2 cellular contexts compared by ENCODE assay signal in genomic region chr4:137707221-137707620, GRCh38.
TF ChIP-seq lines count a peak whose summit lies in the region.

No MANE protein-coding gene starts in this region.

TF ChIP-seq in IMR-90, 13 proteins besides CTCF, POLR2A, EP300 and RAD21:
- TF ChIP-seq MAZ (IDR thresholded peaks at IDR 0.05; ENCODE audit: borderline replicate concordance, low read depth, low read length) = no peak
- no peak for TF ChIP-seq RFX5 (IDR thresholded peaks at IDR 0.05; ENCODE audit: low read depth, low read length)
- TF ChIP-seq, protein P1, sequence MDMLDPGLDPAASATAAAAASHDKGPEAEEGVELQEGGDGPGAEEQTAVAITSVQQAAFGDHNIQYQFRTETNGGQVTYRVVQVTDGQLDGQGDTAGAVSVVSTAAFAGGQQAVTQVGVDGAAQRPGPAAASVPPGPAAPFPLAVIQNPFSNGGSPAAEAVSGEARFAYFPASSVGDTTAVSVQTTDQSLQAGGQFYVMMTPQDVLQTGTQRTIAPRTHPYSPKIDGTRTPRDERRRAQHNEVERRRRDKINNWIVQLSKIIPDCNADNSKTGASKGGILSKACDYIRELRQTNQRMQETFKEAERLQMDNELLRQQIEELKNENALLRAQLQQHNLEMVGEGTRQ (IDR thresholded peaks at IDR 0.05; ENCODE audit: low read depth, low read length) = no peak
- no peak for TF ChIP-seq FOS (IDR thresholded peaks at IDR 0.05; ENCODE audit: low read depth, low read length)
- no peak for TF ChIP-seq CEBPB (IDR thresholded peaks at IDR 0.05; ENCODE audit: low read depth, low read length)
- no peak for TF ChIP-seq MAFK (IDR thresholded peaks at IDR 0.05; ENCODE audit: low read depth, low read length)
- TF ChIP-seq NFE2L2 (IDR thresholded peaks at IDR 0.05; ENCODE audit: low read depth, low read length) = no peak
- no peak for TF ChIP-seq RCOR1 (IDR thresholded peaks at IDR 0.05; ENCODE audit: insufficient replicate concordance, low read length)
- no peak for TF ChIP-seq CHD1 (IDR thresholded peaks at IDR 0.05; ENCODE audit: low read depth, low read length)
- no peak for TF ChIP-seq MXI1 (IDR thresholded peaks at IDR 0.05; ENCODE audit: borderline replicate concordance, low read depth, low read length)
- TF ChIP-seq ELK1 (IDR thresholded peaks at IDR 0.05; ENCODE audit: borderline replicate concordance, low read depth, low read length) = no peak
- no peak for TF ChIP-seq BHLHE40 (IDR thresholded peaks at IDR 0.05; ENCODE audit: low read depth, low read length)
- no peak for TF ChIP-seq SMC3 (IDR thresholded peaks at IDR 0.05; ENCODE audit: low read depth, low read length)
TF ChIP-seq in IMR-90: peak in this region for 0.

TF ChIP-seq in WTC11, 78 proteins besides CTCF, POLR2A, EP300 and RAD21:
- TF ChIP-seq GABPB1 (CRISPR knock-in tag; IDR thresholded peaks at IDR 0.05) (no peak), RORB (CRISPR knock-in tag; IDR thresholded peaks at IDR 0.05) (peak; percentile 16; the same call in 1 of the 2 replicates), ZNF671 (CRISPR knock-in tag; IDR thresholded peaks at IDR 0.05) (no peak)
- TF ChIP-seq, protein P2, sequence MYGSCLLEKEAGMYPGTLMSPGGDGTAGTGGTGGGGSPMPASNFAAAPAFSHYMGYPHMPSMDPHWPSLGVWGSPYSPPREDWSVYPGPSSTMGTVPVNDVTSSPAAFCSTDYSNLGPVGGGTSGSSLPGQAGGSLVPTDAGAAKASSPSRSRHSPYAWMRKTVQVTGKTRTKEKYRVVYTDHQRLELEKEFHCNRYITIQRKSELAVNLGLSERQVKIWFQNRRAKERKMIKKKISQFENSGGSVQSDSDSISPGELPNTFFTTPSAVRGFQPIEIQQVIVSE (CRISPR knock-in tag; IDR thresholded peaks at IDR 0.05; ENCODE audit: borderline replicate concordance) = no peak
- TF ChIP-seq, protein P3, sequence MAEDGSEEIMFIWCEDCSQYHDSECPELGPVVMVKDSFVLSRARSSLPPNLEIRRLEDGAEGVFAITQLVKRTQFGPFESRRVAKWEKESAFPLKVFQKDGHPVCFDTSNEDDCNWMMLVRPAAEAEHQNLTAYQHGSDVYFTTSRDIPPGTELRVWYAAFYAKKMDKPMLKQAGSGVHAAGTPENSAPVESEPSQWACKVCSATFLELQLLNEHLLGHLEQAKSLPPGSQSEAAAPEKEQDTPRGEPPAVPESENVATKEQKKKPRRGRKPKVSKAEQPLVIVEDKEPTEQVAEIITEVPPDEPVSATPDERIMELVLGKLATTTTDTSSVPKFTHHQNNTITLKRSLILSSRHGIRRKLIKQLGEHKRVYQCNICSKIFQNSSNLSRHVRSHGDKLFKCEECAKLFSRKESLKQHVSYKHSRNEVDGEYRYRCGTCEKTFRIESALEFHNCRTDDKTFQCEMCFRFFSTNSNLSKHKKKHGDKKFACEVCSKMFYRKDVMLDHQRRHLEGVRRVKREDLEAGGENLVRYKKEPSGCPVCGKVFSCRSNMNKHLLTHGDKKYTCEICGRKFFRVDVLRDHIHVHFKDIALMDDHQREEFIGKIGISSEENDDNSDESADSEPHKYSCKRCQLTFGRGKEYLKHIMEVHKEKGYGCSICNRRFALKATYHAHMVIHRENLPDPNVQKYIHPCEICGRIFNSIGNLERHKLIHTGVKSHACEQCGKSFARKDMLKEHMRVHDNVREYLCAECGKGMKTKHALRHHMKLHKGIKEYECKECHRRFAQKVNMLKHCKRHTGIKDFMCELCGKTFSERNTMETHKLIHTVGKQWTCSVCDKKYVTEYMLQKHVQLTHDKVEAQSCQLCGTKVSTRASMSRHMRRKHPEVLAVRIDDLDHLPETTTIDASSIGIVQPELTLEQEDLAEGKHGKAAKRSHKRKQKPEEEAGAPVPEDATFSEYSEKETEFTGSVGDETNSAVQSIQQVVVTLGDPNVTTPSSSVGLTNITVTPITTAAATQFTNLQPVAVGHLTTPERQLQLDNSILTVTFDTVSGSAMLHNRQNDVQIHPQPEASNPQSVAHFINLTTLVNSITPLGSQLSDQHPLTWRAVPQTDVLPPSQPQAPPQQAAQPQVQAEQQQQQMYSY (CRISPR knock-in tag; IDR thresholded peaks at IDR 0.05) = no peak
